ENCODE assay signal across 8 cellular contexts in the genomic region with DNA sequence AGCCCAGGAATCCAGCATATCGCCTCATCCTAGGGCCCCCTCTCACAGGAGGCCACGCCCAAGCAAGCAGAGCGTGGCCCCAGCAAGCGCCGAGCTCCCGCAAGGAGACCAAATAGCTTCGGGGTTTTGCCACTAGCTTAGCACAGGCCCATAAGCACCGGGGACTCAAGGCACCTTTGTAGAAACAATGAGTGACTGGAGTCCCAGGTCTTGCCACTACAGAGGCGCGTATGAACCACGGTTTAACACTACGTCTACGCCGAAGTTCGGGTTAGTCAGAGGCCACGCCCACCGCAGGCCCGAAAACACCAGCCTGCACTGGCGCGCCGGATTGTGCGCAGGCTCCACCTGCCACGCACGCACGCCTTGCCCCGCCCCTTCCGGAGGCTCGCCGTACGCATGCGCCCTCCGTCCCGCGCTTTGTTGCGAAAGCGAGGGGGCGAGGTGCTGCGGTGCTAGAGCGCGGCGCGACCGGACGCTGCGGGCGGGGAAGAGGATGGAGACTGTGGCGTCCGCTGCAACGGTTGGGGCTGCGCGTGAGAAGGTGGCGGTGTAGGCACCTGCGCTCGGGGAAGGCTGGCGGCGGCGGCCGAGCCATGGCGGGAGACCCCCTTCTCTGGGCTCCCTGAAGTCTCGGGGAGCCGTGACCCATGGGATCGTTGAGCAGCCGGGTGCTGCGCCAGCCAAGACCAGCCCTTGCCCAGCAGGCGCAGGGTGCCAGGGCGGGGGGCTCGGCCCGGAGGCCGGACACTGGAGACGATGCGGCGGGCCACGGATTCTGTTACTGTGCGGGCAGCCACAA. TPM values are rescaled to one million over a fixed set of nuclear protein-coding genes. Genes with fewer than 3 reads are reported as not detected.
A peak's percentile ranks its signal among the peaks of the same experiment; 100 is the strongest.
DNase-seq lines count a peak whose midpoint lies in the region; ATAC-seq and TF ChIP-seq lines count a peak whose summit lies in the region.

A gene with protein sequence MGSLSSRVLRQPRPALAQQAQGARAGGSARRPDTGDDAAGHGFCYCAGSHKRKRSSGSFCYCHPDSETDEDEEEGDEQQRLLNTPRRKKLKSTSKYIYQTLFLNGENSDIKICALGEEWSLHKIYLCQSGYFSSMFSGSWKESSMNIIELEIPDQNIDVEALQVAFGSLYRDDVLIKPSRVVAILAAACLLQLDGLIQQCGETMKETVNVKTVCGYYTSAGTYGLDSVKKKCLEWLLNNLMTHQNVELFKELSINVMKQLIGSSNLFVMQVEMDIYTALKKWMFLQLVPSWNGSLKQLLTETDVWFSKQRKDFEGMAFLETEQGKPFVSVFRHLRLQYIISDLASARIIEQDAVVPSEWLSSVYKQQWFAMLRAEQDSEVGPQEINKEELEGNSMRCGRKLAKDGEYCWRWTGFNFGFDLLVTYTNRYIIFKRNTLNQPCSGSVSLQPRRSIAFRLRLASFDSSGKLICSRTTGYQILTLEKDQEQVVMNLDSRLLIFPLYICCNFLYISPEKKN (plus strand): TSS at position 418 of the 802 bp plus-strand sequence. CDS start 233 bp downstream, at position 651.

- intact Hi-C loops in breast epithelium (cut with DNase I; ENCODE audit: low total_unique reads) = no loop called here

- CTCF ChIA-PET in AG04450 (lab: Charles Lee) = interaction anchor here (0.7 to 5.0 kb wide), 4 partner anchors 12 to 106 kb away, joined by 3 to 34 read pairs (median 6); no protein-coding TSS in a partner anchor

- no peaks in the 10 kb centered on the region for H3K36me3 ChIP-seq in breast epithelium
- H3K36me3 ChIP-seq in iPS-20b (ENCODE audit: insufficient read depth, low read depth, low read length) = peaks cover 11% of the 10 kb centered on the region

- POLR2A ChIA-PET in AG04450 (lab: Yijun Ruan, JAX) = no interaction called here

- peak within 1 kb of the TSS; percentile 88 for H3K9ac ChIP-seq in iPS-20b (ENCODE audit: low read depth, low read length)

- H3K4me3 ChIP-seq in AG04450 (ENCODE audit: low read depth, low read length) (peak within 1 kb of the TSS; percentile 85), breast epithelium (peak within 1 kb of the TSS; percentile 86 to 96 (median 94)), iPS-20b (ENCODE audit: low read length) (peak within 1 kb of the TSS; percentile 88), skin epidermis (peak within 1 kb of the TSS; percentile 89 to 100 (median 99))

- peak within 1 kb of the TSS; percentile 95 for H3K27ac ChIP-seq in AG04450 (ENCODE audit: low read depth, low read length)
- peak within 1 kb of the TSS; percentile 89 for H3K27ac ChIP-seq in VCaP
- peak within 1 kb of the TSS; percentile 95 to 98 for H3K27ac ChIP-seq in breast epithelium
- peak within 1 kb of the TSS; percentile 59 for H3K27ac ChIP-seq in iPS-20b (ENCODE audit: low read length)
- H3K27ac ChIP-seq in skin epidermis = peak within 1 kb of the TSS; percentile 69 to 96 (median 91)

- H3K4me1 ChIP-seq in breast epithelium (no peaks in the 10 kb centered on the region), iPS-20b (ENCODE audit: insufficient read depth, low read length) (peaks cover 7% of the 10 kb centered on the region)

- TF ChIP-seq POLR2A in breast epithelium (IDR thresholded peaks at IDR 0.05) = peak; percentile 38

- no peaks in the 10 kb centered on the region for H3K27me3 ChIP-seq in AG04450 (ENCODE audit: control insufficient read depth, insufficient read depth, low read length)
- H3K27me3 ChIP-seq in breast epithelium = no peaks in the 10 kb centered on the region
- H3K27me3 ChIP-seq in iPS-20b (ENCODE audit: insufficient read depth, low read length) = no peaks in the 10 kb centered on the region

- TF ChIP-seq CTCF in AG04450 (IDR thresholded peaks at IDR 0.05; ENCODE audit: low read depth, low read length) (no peak), VCaP (conservative IDR thresholded peaks at IDR 0.05) (no peak), breast epithelium (IDR thresholded peaks at IDR 0.05) (no peak)

- H3K9me3 ChIP-seq in AG04450 (ENCODE audit: control insufficient read depth, insufficient read depth, low read length) = no peaks in the 10 kb centered on the region; the same call in 1 of the 2 replicates
- no peaks in the 10 kb centered on the region for H3K9me3 ChIP-seq in breast epithelium
- H3K9me3 ChIP-seq in iPS-20b (ENCODE audit: insufficient read depth, low read depth, low read length) = no peaks in the 10 kb centered on the region

- ATAC-seq in GM18907 (IDR thresholded peaks at IDR 0.05; ENCODE audit: unreplicated experiment) = peak; percentile 87
- peak; percentile 80 for ATAC-seq in HG03139 (IDR thresholded peaks at IDR 0.05; ENCODE audit: unreplicated experiment)

- peak; percentile 89 for DNase-seq in AG04450 (ENCODE audit: low read depth, low spot score)
- DNase-seq in NCI-H2196 treated with DMSO at 0.1 percent for 48 hours (lab: John Stamatoyannopoulos, UW; ENCODE audit: unreplicated experiment) = peak; percentile 73
- peak; percentile 95 to 97 for DNase-seq in breast epithelium (ENCODE audit: low spot score in 2 of 2)

RNA-seq across cellular contexts. Expression of the gene that starts here (rescaled TPM):
- 5.3 and 7.2 TPM in 2 replicates for polyA plus RNA-seq in AG04450 (2011; rRNA removed)
- 2.3 and 3.5 TPM in 2 replicates for polyA minus RNA-seq in AG04450 (2011; rRNA and poly(A)+ RNA removed)
- 10 to 100 TPM; 14.2 to 24.4 (median 18.4) TPM for total RNA-seq in breast epithelium

Comparison
In these comparisons a context has a peak if more than half of its experiments do, and no peak if none do; other contexts are left out.
1. Peak in every context shown above with its lines: DNase-seq, ATAC-seq, H3K4me3 ChIP-seq and H3K27ac ChIP-seq.